16 cellular contexts compared by ENCODE assay signal in genomic region chrX:7904557-7904956, GRCh38.
"Had no signal": no experiment of that assay in that cellular context is flagged by ENCODE, and none has a peak within 500 bp of the region (broad histone marks: within the 10 kb centered on the region; RNA-seq: fewer than 3 reads in every experiment).

No MANE protein-coding gene starts in this region.

- DNase-seq: activated CD4-positive, alpha-beta T cell treated with anti-CD3 and anti-CD28 coated beads, Interleukin-2, amount 10 ng/mL, durations not matched to agents 24 days and 14 days; activated CD8-positive, alpha-beta T cell treated with anti-CD3 and anti-CD28 coated beads for 36 hours; activated naive CD4-positive, alpha-beta T cell treated with Interleukin-2 at 50 U/mL for 16 hours; activated naive CD8-positive, alpha-beta T cell treated with anti-CD3 and anti-CD28 coated beads, Interleukin-2, amount 10 ng/mL, durations not matched to agents 7 days and 5 days; activated T-cell treated with anti-CD3 and anti-CD28 coated beads, Interleukin-2, amount 50 U/mL, for 24 hours; effector memory CD8-positive, alpha-beta T cell; left cardiac atrium; pancreas; stimulated activated naive B cell treated with anti-CD40 and anti-IgM and Interleukin-4, amounts not matched to agents 10 μg/mL and 1 μg/mL and 100 μg/mL, for 72 hours; T-helper 1 cell; T-helper 9 cell had no signal

- H3K36me3 ChIP-seq: neutrophil had no signal

- H3K4me3 ChIP-seq: pancreas had no signal

- H3K27me3 Mint-ChIP-seq: activated CD4-positive, alpha-beta T cell treated with anti-CD3 and anti-CD28 coated beads, Interleukin-2, amount 10 ng/mL, durations not matched to agents 24 days and 14 days; activated CD8-positive, alpha-beta T cell treated with anti-CD3 and anti-CD28 coated beads for 36 hours; activated naive CD8-positive, alpha-beta T cell treated with anti-CD3 and anti-CD28 coated beads, Interleukin-2, amount 10 ng/mL, durations not matched to agents 7 days and 5 days; activated T-cell treated with anti-CD3 and anti-CD28 coated beads, Interleukin-2, amount 50 U/mL, for 24 hours; effector memory CD8-positive, alpha-beta T cell; natural killer cell treated with Interleukin-12 subunit alpha and Interleukin-12 subunit beta and Interleukin-15 and Interleukin-18, amount 100 ng/mL, for 72 hours; stimulated activated naive B cell treated with anti-CD40 and anti-IgM and Interleukin-4, amounts not matched to agents 10 μg/mL and 1 μg/mL and 100 μg/mL, for 72 hours had no signal

- H3K4me1 ChIP-seq: pancreas had no signal

- H3K27ac ChIP-seq: epithelial cell of prostate, neutrophil, pancreas had no signal

- H3K36me3 Mint-ChIP-seq: natural killer cell treated with Interleukin-12 subunit alpha and Interleukin-12 subunit beta and Interleukin-15 and Interleukin-18, amount 100 ng/mL, for 72 hours had no signal

- H3K4me3 Mint-ChIP-seq: activated CD4-positive, alpha-beta T cell treated with anti-CD3 and anti-CD28 coated beads, Interleukin-2, amount 10 ng/mL, durations not matched to agents 24 days and 14 days; activated CD8-positive, alpha-beta T cell treated with anti-CD3 and anti-CD28 coated beads for 36 hours; activated naive CD8-positive, alpha-beta T cell treated with anti-CD3 and anti-CD28 coated beads, Interleukin-2, amount 10 ng/mL, durations not matched to agents 7 days and 5 days; activated T-cell treated with anti-CD3 and anti-CD28 coated beads, Interleukin-2, amount 50 U/mL, for 24 hours; effector memory CD8-positive, alpha-beta T cell; natural killer cell treated with Interleukin-12 subunit alpha and Interleukin-12 subunit beta and Interleukin-15 and Interleukin-18, amount 100 ng/mL, for 72 hours; stimulated activated naive B cell treated with anti-CD40 and anti-IgM and Interleukin-4, amounts not matched to agents 10 μg/mL and 1 μg/mL and 100 μg/mL, for 72 hours had no signal

- FAIRE-seq: islet of Langerhans, pancreas had no signal

- H3K9me3 ChIP-seq: neutrophil, pancreas had no signal

- H3K27me3 ChIP-seq: neutrophil, pancreas had no signal

- H3K27ac Mint-ChIP-seq: activated CD4-positive, alpha-beta T cell treated with anti-CD3 and anti-CD28 coated beads, Interleukin-2, amount 10 ng/mL, durations not matched to agents 24 days and 14 days; activated CD8-positive, alpha-beta T cell treated with anti-CD3 and anti-CD28 coated beads for 36 hours; activated naive CD8-positive, alpha-beta T cell treated with anti-CD3 and anti-CD28 coated beads, Interleukin-2, amount 10 ng/mL, durations not matched to agents 7 days and 5 days; activated T-cell treated with anti-CD3 and anti-CD28 coated beads, Interleukin-2, amount 50 U/mL, for 24 hours; activated T-helper 2 cell treated with anti-CD3 and anti-CD28 coated beads, Interferon-gamma antibody, Interleukin-2, Interleukin-4, amounts not matched to agents 10 μg/mL and 5 μg/mL and 100 μg/mL, durations not matched to agents 14 hours and 24 hours and 36 hours; effector memory CD8-positive, alpha-beta T cell; natural killer cell treated with Interleukin-12 subunit alpha and Interleukin-12 subunit beta and Interleukin-15 and Interleukin-18, amount 100 ng/mL, for 72 hours; stimulated activated naive B cell treated with anti-CD40 and anti-IgM and Interleukin-4, amounts not matched to agents 10 μg/mL and 1 μg/mL and 100 μg/mL, for 72 hours had no signal

- H3K9me3 Mint-ChIP-seq: activated CD4-positive, alpha-beta T cell treated with anti-CD3 and anti-CD28 coated beads, Interleukin-2, amount 10 ng/mL, durations not matched to agents 24 days and 14 days; activated CD8-positive, alpha-beta T cell treated with anti-CD3 and anti-CD28 coated beads for 36 hours; activated naive CD8-positive, alpha-beta T cell treated with anti-CD3 and anti-CD28 coated beads, Interleukin-2, amount 10 ng/mL, durations not matched to agents 7 days and 5 days; activated T-cell treated with anti-CD3 and anti-CD28 coated beads, Interleukin-2, amount 50 U/mL, for 24 hours; activated T-helper 2 cell treated with anti-CD3 and anti-CD28 coated beads, Interferon-gamma antibody, Interleukin-2, Interleukin-4, amounts not matched to agents 10 μg/mL and 5 μg/mL and 100 μg/mL, durations not matched to agents 14 hours and 24 hours and 36 hours; effector memory CD8-positive, alpha-beta T cell; natural killer cell treated with Interleukin-12 subunit alpha and Interleukin-12 subunit beta and Interleukin-15 and Interleukin-18, amount 100 ng/mL, for 72 hours had no signal

- H3K4me1 Mint-ChIP-seq: activated CD4-positive, alpha-beta T cell treated with anti-CD3 and anti-CD28 coated beads, Interleukin-2, amount 10 ng/mL, durations not matched to agents 24 days and 14 days; activated naive CD8-positive, alpha-beta T cell treated with anti-CD3 and anti-CD28 coated beads, Interleukin-2, amount 10 ng/mL, durations not matched to agents 7 days and 5 days; stimulated activated naive B cell treated with anti-CD40 and anti-IgM and Interleukin-4, amounts not matched to agents 10 μg/mL and 1 μg/mL and 100 μg/mL, for 72 hours had no signal
